1 cellular context compared by ENCODE assay signal in the genomic region with DNA sequence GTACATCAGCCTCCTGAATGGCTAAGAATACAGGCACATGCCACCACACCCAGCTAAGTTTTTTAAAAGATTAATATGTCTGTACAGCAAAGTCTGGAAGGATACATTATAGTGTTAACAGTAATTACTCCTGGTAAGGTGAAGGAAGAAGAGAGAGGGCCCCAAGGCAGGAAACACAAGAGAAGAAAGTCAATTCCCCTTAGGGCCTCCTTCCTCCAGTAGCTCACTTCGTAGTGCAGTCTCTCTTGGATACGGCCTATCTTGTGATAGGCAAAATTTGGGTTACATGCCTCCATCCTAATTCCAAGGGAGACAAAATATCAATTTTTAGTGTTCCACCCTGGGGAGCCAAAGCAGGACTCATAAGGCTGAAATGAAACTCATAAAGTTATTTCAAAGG.
TF ChIP-seq lines count a peak whose summit lies in the region.

No MANE protein-coding gene starts in this region.

TF ChIP-seq in GM23338, 12 proteins besides CTCF, POLR2A, EP300 and RAD21 (continued from another document):
- TF ChIP-seq, protein P1, sequence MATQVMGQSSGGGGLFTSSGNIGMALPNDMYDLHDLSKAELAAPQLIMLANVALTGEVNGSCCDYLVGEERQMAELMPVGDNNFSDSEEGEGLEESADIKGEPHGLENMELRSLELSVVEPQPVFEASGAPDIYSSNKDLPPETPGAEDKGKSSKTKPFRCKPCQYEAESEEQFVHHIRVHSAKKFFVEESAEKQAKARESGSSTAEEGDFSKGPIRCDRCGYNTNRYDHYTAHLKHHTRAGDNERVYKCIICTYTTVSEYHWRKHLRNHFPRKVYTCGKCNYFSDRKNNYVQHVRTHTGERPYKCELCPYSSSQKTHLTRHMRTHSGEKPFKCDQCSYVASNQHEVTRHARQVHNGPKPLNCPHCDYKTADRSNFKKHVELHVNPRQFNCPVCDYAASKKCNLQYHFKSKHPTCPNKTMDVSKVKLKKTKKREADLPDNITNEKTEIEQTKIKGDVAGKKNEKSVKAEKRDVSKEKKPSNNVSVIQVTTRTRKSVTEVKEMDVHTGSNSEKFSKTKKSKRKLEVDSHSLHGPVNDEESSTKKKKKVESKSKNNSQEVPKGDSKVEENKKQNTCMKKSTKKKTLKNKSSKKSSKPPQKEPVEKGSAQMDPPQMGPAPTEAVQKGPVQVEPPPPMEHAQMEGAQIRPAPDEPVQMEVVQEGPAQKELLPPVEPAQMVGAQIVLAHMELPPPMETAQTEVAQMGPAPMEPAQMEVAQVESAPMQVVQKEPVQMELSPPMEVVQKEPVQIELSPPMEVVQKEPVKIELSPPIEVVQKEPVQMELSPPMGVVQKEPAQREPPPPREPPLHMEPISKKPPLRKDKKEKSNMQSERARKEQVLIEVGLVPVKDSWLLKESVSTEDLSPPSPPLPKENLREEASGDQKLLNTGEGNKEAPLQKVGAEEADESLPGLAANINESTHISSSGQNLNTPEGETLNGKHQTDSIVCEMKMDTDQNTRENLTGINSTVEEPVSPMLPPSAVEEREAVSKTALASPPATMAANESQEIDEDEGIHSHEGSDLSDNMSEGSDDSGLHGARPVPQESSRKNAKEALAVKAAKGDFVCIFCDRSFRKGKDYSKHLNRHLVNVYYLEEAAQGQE (IDR thresholded peaks at IDR 0.05; ENCODE audit: unreplicated experiment): no peak
- TF ChIP-seq, protein P2, sequence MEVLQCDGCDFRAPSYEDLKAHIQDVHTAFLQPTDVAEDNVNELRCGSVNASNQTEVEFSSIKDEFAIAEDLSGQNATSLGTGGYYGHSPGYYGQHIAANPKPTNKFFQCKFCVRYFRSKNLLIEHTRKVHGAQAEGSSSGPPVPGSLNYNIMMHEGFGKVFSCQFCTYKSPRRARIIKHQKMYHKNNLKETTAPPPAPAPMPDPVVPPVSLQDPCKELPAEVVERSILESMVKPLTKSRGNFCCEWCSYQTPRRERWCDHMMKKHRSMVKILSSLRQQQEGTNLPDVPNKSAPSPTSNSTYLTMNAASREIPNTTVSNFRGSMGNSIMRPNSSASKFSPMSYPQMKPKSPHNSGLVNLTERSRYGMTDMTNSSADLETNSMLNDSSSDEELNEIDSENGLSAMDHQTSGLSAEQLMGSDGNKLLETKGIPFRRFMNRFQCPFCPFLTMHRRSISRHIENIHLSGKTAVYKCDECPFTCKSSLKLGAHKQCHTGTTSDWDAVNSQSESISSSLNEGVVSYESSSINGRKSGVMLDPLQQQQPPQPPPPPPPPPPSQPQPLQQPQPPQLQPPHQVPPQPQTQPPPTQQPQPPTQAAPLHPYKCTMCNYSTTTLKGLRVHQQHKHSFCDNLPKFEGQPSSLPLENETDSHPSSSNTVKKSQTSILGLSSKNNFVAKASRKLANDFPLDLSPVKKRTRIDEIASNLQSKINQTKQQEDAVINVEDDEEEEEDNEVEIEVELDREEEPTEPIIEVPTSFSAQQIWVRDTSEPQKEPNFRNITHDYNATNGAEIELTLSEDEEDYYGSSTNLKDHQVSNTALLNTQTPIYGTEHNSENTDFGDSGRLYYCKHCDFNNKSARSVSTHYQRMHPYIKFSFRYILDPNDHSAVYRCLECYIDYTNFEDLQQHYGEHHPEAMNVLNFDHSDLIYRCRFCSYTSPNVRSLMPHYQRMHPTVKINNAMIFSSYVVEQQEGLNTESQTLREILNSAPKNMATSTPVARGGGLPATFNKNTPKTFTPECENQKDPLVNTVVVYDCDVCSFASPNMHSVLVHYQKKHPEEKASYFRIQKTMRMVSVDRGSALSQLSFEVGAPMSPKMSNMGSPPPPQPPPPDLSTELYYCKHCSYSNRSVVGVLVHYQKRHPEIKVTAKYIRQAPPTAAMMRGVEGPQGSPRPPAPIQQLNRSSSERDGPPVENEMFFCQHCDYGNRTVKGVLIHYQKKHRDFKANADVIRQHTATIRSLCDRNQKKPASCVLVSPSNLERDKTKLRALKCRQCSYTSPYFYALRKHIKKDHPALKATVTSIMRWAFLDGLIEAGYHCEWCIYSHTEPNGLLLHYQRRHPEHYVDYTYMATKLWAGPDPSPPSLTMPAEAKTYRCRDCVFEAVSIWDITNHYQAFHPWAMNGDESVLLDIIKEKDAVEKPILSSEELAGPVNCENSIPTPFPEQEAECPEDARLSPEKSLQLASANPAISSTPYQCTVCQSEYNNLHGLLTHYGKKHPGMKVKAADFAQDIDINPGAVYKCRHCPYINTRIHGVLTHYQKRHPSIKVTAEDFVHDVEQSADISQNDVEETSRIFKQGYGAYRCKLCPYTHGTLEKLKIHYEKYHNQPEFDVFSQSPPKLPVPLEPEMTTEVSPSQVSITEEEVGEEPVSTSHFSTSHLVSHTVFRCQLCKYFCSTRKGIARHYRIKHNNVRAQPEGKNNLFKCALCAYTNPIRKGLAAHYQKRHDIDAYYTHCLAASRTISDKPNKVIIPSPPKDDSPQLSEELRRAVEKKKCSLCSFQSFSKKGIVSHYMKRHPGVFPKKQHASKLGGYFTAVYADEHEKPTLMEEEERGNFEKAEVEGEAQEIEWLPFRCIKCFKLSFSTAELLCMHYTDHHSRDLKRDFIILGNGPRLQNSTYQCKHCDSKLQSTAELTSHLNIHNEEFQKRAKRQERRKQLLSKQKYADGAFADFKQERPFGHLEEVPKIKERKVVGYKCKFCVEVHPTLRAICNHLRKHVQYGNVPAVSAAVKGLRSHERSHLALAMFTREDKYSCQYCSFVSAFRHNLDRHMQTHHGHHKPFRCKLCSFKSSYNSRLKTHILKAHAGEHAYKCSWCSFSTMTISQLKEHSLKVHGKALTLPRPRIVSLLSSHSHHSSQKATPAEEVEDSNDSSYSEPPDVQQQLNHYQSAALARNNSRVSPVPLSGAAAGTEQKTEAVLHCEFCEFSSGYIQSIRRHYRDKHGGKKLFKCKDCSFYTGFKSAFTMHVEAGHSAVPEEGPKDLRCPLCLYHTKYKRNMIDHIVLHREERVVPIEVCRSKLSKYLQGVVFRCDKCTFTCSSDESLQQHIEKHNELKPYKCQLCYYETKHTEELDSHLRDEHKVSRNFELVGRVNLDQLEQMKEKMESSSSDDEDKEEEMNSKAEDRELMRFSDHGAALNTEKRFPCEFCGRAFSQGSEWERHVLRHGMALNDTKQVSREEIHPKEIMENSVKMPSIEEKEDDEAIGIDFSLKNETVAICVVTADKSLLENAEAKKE (CRISPR knock-in tag; IDR thresholded peaks at IDR 0.05): no peak
